In genomic region chr2:68251855-68252406, GRCh38 we compare ENCODE assay signal across 8 cellular contexts. TPM values are rescaled to one million over a fixed set of nuclear protein-coding genes. Genes with fewer than 3 reads are reported as not detected.
A peak's percentile ranks its signal among the peaks of the same experiment; 100 is the strongest.
DNase-seq lines count a peak whose midpoint lies in the region; ATAC-seq and TF ChIP-seq lines count a peak whose summit lies in the region.

No MANE protein-coding gene starts in this region.

- TF ChIP-seq POLR2A in GM18505 (IDR thresholded peaks at IDR 0.05; ENCODE audit: borderline replicate concordance, extremely low read depth, insufficient read depth, insufficient read length), result no peak

- in situ Hi-C loops in astrocyte of the spinal cord (cut with HindIII; ENCODE audit: low sequenced_read_pairs), result no loop called here

- peak; percentile 18 to 37 (median 36) for DNase-seq in T-helper 17 cell
- DNase-seq in astrocyte of the spinal cord (ENCODE audit: low read depth, low spot score), result no peak
- DNase-seq in kidney epithelial cell (ENCODE audit: low read depth), result no peak
- DNase-seq in stimulated activated CD4-positive, alpha-beta T cell treated with anti-CD3 and anti-CD28 coated beads, Interleukin-2, amount 100 ng/mL, for 48 hours, result peak; percentile 28 to 36
- no peak for DNase-seq in mesenteric fat pad (ENCODE audit: low spot score)
- DNase-seq in cerebellar nuclear complex (lab: John Stamatoyannopoulos, UW), result no peak

- peaks cover 42% of the 10 kb centered on the region for H3K4me1 Mint-ChIP-seq in T-helper 17 cell

- H3K27me3 ChIP-seq in kidney epithelial cell (ENCODE audit: control insufficient read depth, insufficient read depth, low read length), result no peaks in the 10 kb centered on the region

- peak overlapping the region; percentile 85 for H3K4me3 ChIP-seq in astrocyte of the spinal cord (ENCODE audit: low read depth, low read length)
- H3K4me3 ChIP-seq in kidney epithelial cell (ENCODE audit: low read depth, low read length), result peak overlapping the region; percentile 98

- peaks cover 7% of the 10 kb centered on the region for H3K36me3 Mint-ChIP-seq in T-helper 17 cell (ENCODE audit: low read depth)

- no peak overlapping the region for H3K27ac Mint-ChIP-seq in T-helper 17 cell

- no peaks in the 10 kb centered on the region for H3K27me3 Mint-ChIP-seq in T-helper 17 cell

- ATAC-seq in GM18505 (IDR thresholded peaks at IDR 0.05; ENCODE audit: unreplicated experiment), result peak; percentile 20
- peak; percentile 18 for ATAC-seq in HG02840 (IDR thresholded peaks at IDR 0.05; ENCODE audit: low FRiP score, unreplicated experiment)
- ATAC-seq in T-helper 17 cell, result no peak

- TF ChIP-seq CTCF in astrocyte of the spinal cord (IDR thresholded peaks at IDR 0.05; ENCODE audit: low read depth, low read length), result no peak
- TF ChIP-seq CTCF in kidney epithelial cell (IDR thresholded peaks at IDR 0.05; ENCODE audit: insufficient read depth, low read length, poor library complexity, severe bottlenecking), result no peak

- H3K9me3 ChIP-seq in T-helper 17 cell (ENCODE audit: control insufficient read depth, low read length, poor library complexity, severe bottlenecking), result no peaks in the 10 kb centered on the region

- peak overlapping the region; percentile 99 for H3K4me3 Mint-ChIP-seq in T-helper 17 cell

- no peaks in the 10 kb centered on the region for H3K36me3 ChIP-seq in kidney epithelial cell (ENCODE audit: control insufficient read depth, insufficient read depth, low read length)

RNA-seq across cellular contexts. Expression of gene PPP3R1, which starts 0.4 kb away (rescaled TPM):
- total RNA-seq in T-helper 17 cell (10 to 100 TPM; 60.3 to 83.9 TPM), kidney epithelial cell (32.8 and 33.7 TPM in 2 replicates), mesenteric fat pad (66.2 TPM)

Comparison
In these comparisons a context has a peak if more than half of its experiments do, and no peak if none do; other contexts are left out.
1. DNase-seq: peak in T-helper 17 cell (3 of 3) and stimulated activated CD4-positive, alpha-beta T cell treated with anti-CD3 and anti-CD28 coated beads, Interleukin-2, amount 100 ng/mL, for 48 hours (2 of 2); none in astrocyte of the spinal cord (single experiment), kidney epithelial cell (single experiment), mesenteric fat pad (single experiment) and cerebellar nuclear complex (0 of 2).